ENCODE assay signal across 8 cellular contexts in genomic region chr11:125517116-125517804, GRCh38. TPM values are rescaled to one million over a fixed set of nuclear protein-coding genes. Genes with fewer than 3 reads are reported as not detected.
DNase-seq lines count a peak whose midpoint lies in the region; ATAC-seq and TF ChIP-seq lines count a peak whose summit lies in the region.

No MANE protein-coding gene starts in this region.

- DNase-seq in DMS 273 treated with DMSO at 0.1 percent for 48 hours (lab: John Stamatoyannopoulos, UW) = peak; percentile 17
- DNase-seq in NCI-H1417 (lab: John Stamatoyannopoulos, UW) = peak in 2 of 3 experiments; percentile 71 to 92
- DNase-seq in choroid plexus epithelial cell (ENCODE audit: low read depth) = peak; percentile 92
- peak; percentile 69 for DNase-seq in medulla oblongata (ENCODE audit: extremely low spot score)
- no peak for DNase-seq in lower leg skin (ENCODE audit: low spot score in 2 of 2)
- no peak for DNase-seq in NCI-H510A treated with DMSO at 0.1 percent for 48 hours (lab: John Stamatoyannopoulos, UW)
- DNase-seq in GDM1 (lab: John Stamatoyannopoulos, UW) = no peak

- peak overlapping the region; percentile 54 for H3K4me3 ChIP-seq in choroid plexus epithelial cell (ENCODE audit: low read depth, low read length)
- no peak overlapping the region for H3K4me3 ChIP-seq in lower leg skin (ENCODE audit: low read depth, poor library complexity, severe bottlenecking)

- ATAC-seq in HG03175 (IDR thresholded peaks at IDR 0.05; ENCODE audit: unreplicated experiment) = no peak

- WGBS in lower leg skin, 2 donors = 65 to 72% methylated on average over 4 of the region's 4 CpGs

- no peak for TF ChIP-seq CTCF in choroid plexus epithelial cell (conservative IDR thresholded peaks at IDR 0.05; ENCODE audit: low read depth, low read length)
- no peak for TF ChIP-seq CTCF in lower leg skin (IDR thresholded peaks at IDR 0.05)

- intact Hi-C loops in lower leg skin (cut with DNase I; ENCODE audit: low total_unique reads) = no loop called here

- no peak for TF ChIP-seq POLR2A in lower leg skin (IDR thresholded peaks at IDR 0.05)

RNA-seq across cellular contexts. Expression of gene FEZ1, which starts 21.2 kb away (rescaled TPM):
- 10 to 100 TPM in 1 of 4 donors, 1 to 10 TPM in 3; 3.9 to 13.3 (median 5.7) TPM for total RNA-seq in lower leg skin

RNA-seq across cellular contexts. Expression of gene EI24, which starts 52.0 kb away (rescaled TPM):
- total RNA-seq in lower leg skin = 10 to 100 TPM; 66.4 to 99.5 (median 90.6) TPM

Comparison
In these comparisons a context has a peak if more than half of its experiments do, and no peak if none do; other contexts are left out.
1. DNase-seq: peak in DMS 273 treated with DMSO at 0.1 percent for 48 hours (single experiment), NCI-H1417 (2 of 3), choroid plexus epithelial cell (single experiment) and medulla oblongata (single experiment); none in lower leg skin (0 of 2), NCI-H510A treated with DMSO at 0.1 percent for 48 hours (single experiment) and GDM1 (single experiment).